21 cellular contexts compared by ENCODE assay signal in the genomic region with DNA sequence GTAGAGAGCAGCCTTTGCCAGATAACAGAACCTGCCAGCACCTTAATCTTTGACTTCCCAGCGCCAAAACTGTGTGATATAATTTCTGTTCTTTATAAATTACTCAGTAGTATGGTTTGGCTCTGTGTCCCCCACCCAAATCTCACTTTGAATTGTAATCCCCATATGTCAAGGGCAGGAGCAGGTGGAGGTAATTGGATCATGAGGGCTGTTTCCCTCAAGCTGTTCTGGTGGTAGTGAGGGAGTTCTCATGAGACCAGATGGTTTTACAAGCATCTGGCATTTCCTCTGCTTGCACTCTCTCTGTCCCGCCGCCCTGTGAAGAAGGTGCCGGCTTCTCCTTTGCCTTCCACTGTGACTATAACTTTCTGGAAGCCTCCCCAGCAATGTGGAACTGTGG.
DNase-seq lines count a peak whose midpoint lies in the region; ATAC-seq, FAIRE-seq and TF ChIP-seq lines count a peak whose summit lies in the region.
"Had no signal": no experiment of that assay in that cellular context is flagged by ENCODE, and none has a peak within 500 bp of the region (broad histone marks: within the 10 kb centered on the region; RNA-seq: fewer than 3 reads in every experiment).

No MANE protein-coding gene starts in this region.

- no peaks in the 10 kb centered on the region for H3K27me3 Mint-ChIP-seq in CD8-positive, alpha-beta memory T cell
- H3K27me3 Mint-ChIP-seq: CD4-positive, alpha-beta memory T cell; T-cell had no signal

- no peaks in the 10 kb centered on the region for H3K36me3 Mint-ChIP-seq in CD8-positive, alpha-beta memory T cell
- H3K36me3 Mint-ChIP-seq: CD4-positive, alpha-beta memory T cell; T-cell had no signal

- no peak overlapping the region for H3K4me3 ChIP-seq in lower lobe of right lung
- no peak overlapping the region for H3K4me3 ChIP-seq in CD8-positive, alpha-beta memory T cell (ENCODE audit: low read length)
- H3K4me3 ChIP-seq: BLaER1 treated with 17β-estradiol and CSF1 and Interleukin-3, amounts not matched to agents 10 nM and 100 nM had no signal

- DNase-seq in NCI-H1694 (lab: John Stamatoyannopoulos, UW) (peak; percentile 7), NCI-H1694 treated with DMSO at 0.1 percent for 48 hours (lab: John Stamatoyannopoulos, UW) (no peak), NCI-H524 (lab: John Stamatoyannopoulos, UW) (peak; percentile 98 to 99), SK-N-DZ (ENCODE audit: low spot score) (peak; percentile 89), urothelium cell line (ENCODE audit: low spot score) (no peak), lower lobe of right lung (no peak), medulla oblongata (ENCODE audit: extremely low spot score) (no peak)
- DNase-seq in CD8-positive, alpha-beta memory T cell = no peak
- DNase-seq: ACHN; Calu3; CD4-positive, alpha-beta memory T cell; DMS79; KBM-7; NCI-H1092; NCI-H1436; NCI-H2029; SIG-M5; T-cell had no signal

- H3K9me3 ChIP-seq in lower lobe of right lung = peaks cover 11% of the 10 kb centered on the region
- H3K9me3 ChIP-seq in CD8-positive, alpha-beta memory T cell (ENCODE audit: low read length) = no peaks in the 10 kb centered on the region

- no peak overlapping the region for H3K27ac ChIP-seq in lower lobe of right lung
- no peak overlapping the region for H3K27ac ChIP-seq in CD8-positive, alpha-beta memory T cell (ENCODE audit: low read depth, low read length)
- H3K27ac ChIP-seq: 22Rv1; BLaER1 treated with 17β-estradiol and CSF1 and Interleukin-3, amounts not matched to agents 10 nM and 100 nM had no signal

- H3K4me3 Mint-ChIP-seq in CD8-positive, alpha-beta memory T cell = no peak overlapping the region
- H3K4me3 Mint-ChIP-seq: CD4-positive, alpha-beta memory T cell; T-cell had no signal

- CTCF ChIA-PET in CD8-positive, alpha-beta memory T cell (lab: Charles Lee) = no interaction called here

- FAIRE-seq in urothelium cell line (lab: Jason Lieb, UNC) = peak; percentile 62

- no peaks in the 10 kb centered on the region for H3K4me1 ChIP-seq in lower lobe of right lung
- no peaks in the 10 kb centered on the region for H3K4me1 ChIP-seq in CD8-positive, alpha-beta memory T cell (ENCODE audit: insufficient read depth, low read length)
- H3K4me1 ChIP-seq: BLaER1 treated with 17β-estradiol and CSF1 and Interleukin-3, amounts not matched to agents 10 nM and 100 nM had no signal

- no peaks in the 10 kb centered on the region for H3K36me3 ChIP-seq in lower lobe of right lung
- no peaks in the 10 kb centered on the region for H3K36me3 ChIP-seq in CD8-positive, alpha-beta memory T cell (ENCODE audit: insufficient read depth, low read length)
- H3K36me3 ChIP-seq: BLaER1 treated with 17β-estradiol and CSF1 and Interleukin-3, amounts not matched to agents 10 nM and 100 nM had no signal

- H3K27ac Mint-ChIP-seq in CD8-positive, alpha-beta memory T cell = no peak overlapping the region
- H3K27ac Mint-ChIP-seq: CD4-positive, alpha-beta memory T cell; T-cell had no signal

- intact Hi-C loops in lower lobe of right lung (cut with DNase I) = no loop called here

- no peak for ATAC-seq in lower lobe of right lung
- ATAC-seq: Panc1, T-cell had no signal

- H3K27me3 ChIP-seq in lower lobe of right lung (ENCODE audit: low read depth) = no peaks in the 10 kb centered on the region
- H3K27me3 ChIP-seq in CD8-positive, alpha-beta memory T cell (ENCODE audit: insufficient read depth, low read length, poor library complexity, severe bottlenecking) = no peaks in the 10 kb centered on the region
- H3K27me3 ChIP-seq: BLaER1 treated with 17β-estradiol and CSF1 and Interleukin-3, amounts not matched to agents 10 nM and 100 nM had no signal

- no peaks in the 10 kb centered on the region for H3K4me1 Mint-ChIP-seq in CD8-positive, alpha-beta memory T cell
- H3K4me1 Mint-ChIP-seq: CD4-positive, alpha-beta memory T cell; T-cell had no signal

- POLR2A ChIA-PET in CD8-positive, alpha-beta memory T cell (lab: Charles Lee) = no interaction called here

- H3K9me3 Mint-ChIP-seq in CD8-positive, alpha-beta memory T cell = peaks cover 11 to 20% (median 19%) of the 10 kb centered on the region in 5 donors

- no peak for TF ChIP-seq CTCF in lower lobe of right lung (IDR thresholded peaks at IDR 0.05)

Comparison
In these comparisons a context has a peak if more than half of its experiments do, and no peak if none do; other contexts are left out.
1. DNase-seq: peak in NCI-H1694 (single experiment), NCI-H524 (2 of 2) and SK-N-DZ (single experiment); none in NCI-H1694 treated with DMSO at 0.1 percent for 48 hours (single experiment), urothelium cell line (single experiment), lower lobe of right lung (single experiment), CD8-positive, alpha-beta memory T cell (0 of 5) and medulla oblongata (single experiment).